Comparison of ENCODE assay signal across 27 cellular contexts in genomic region chr11:79920480-79920879, GRCh38.
DNase-seq lines count a peak whose midpoint lies in the region; ATAC-seq and TF ChIP-seq lines count a peak whose summit lies in the region.
"Had no signal": no experiment of that assay in that cellular context is flagged by ENCODE, and none has a peak within 500 bp of the region (broad histone marks: within the 10 kb centered on the region; RNA-seq: fewer than 3 reads in every experiment).

No MANE protein-coding gene starts in this region.

- H3K4me1 ChIP-seq in left ventricle myocardium inferior: peaks cover 4% of the 10 kb centered on the region
- H3K4me1 ChIP-seq: A549, BE2C, Caco-2 had no signal

- H3K9me3 ChIP-seq in left ventricle myocardium inferior (replicated peaks): no peaks in the 10 kb centered on the region
- H3K9me3 ChIP-seq: A549; BE2C; BLaER1; BLaER1 treated with 17β-estradiol and CSF1 and Interleukin-3, amounts not matched to agents 10 nM and 100 nM; Caco-2 had no signal

- no peak overlapping the region for H3K4me3 ChIP-seq in left ventricle myocardium inferior
- H3K4me3 ChIP-seq: A549; BLaER1; BLaER1 treated with 17β-estradiol and CSF1 and Interleukin-3, amounts not matched to agents 10 nM and 100 nM had no signal

- TF ChIP-seq CTCF in left ventricle myocardium inferior (IDR thresholded peaks at IDR 0.05; ENCODE audit: borderline replicate concordance): no peak

- no peak overlapping the region for H3K27ac ChIP-seq in left ventricle myocardium inferior (replicated peaks)
- H3K27ac ChIP-seq: 22Rv1; A549; BLaER1; BLaER1 treated with 17β-estradiol and CSF1 and Interleukin-3, amounts not matched to agents 10 nM and 100 nM; C4-2B had no signal

- ATAC-seq in left ventricle myocardium superior: peak; percentile 40
- ATAC-seq: A549; CD8-positive, alpha-beta T cell had no signal

- DNase-seq in left ventricle myocardium superior: no peak
- no peak for DNase-seq in left ventricle myocardium inferior
- DNase-seq: 8988T; ACHN; AML-193; BE2C; C1 segment of cervical spinal cord; Caco-2; Calu3; CD4-positive, alpha-beta memory T cell; CD4-positive, alpha-beta T cell; CD4-positive, CD25-positive, alpha-beta regulatory T cell; CD8-positive, alpha-beta memory T cell; CD8-positive, alpha-beta T cell; COR-L47; DMS 273 treated with DMSO at 0.1 percent for 48 hours; DMS153; DMS53; DMS79; DMS79 treated with DMSO at 0.1 percent for 48 hours; DND-41; EL had no signal

- no peaks in the 10 kb centered on the region for H3K27me3 ChIP-seq in left ventricle myocardium inferior (ENCODE audit: low read depth)
- H3K27me3 ChIP-seq: BE2C; BLaER1; BLaER1 treated with 17β-estradiol and CSF1 and Interleukin-3, amounts not matched to agents 10 nM and 100 nM had no signal

- H3K36me3 ChIP-seq in left ventricle myocardium inferior: no peaks in the 10 kb centered on the region
- H3K36me3 ChIP-seq: BE2C; BLaER1; BLaER1 treated with 17β-estradiol and CSF1 and Interleukin-3, amounts not matched to agents 10 nM and 100 nM had no signal

- intact Hi-C loops in left ventricle myocardium superior (cut with micrococcal nuclease) (no loop called here), left ventricle myocardium inferior (cut with micrococcal nuclease) (no loop called here)
